ENCODE assay signal across 14 cellular contexts in the genomic region with DNA sequence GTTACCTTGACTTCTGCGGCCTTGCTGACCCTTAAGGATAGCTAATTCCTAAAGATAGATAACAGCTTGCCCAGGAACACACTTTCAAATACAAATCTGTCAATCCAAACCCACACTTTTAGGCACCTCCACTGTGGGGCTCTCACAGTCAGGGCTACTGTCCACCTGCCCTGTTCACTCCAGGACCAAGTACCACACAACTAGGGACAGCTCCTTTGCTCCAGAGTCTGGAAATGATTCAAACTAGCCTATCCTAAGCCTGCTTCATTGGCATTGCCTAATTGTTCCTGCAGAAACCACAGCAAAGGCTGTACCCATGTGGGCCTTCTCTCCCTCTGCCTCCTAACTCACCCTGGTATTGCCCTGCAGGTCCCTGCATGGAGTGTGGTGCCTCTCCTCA.
DNase-seq lines count a peak whose midpoint lies in the region; ATAC-seq and TF ChIP-seq lines count a peak whose summit lies in the region.
"Had no signal": no experiment of that assay in that cellular context is flagged by ENCODE, and none has a peak within 500 bp of the region (broad histone marks: within the 10 kb centered on the region; RNA-seq: fewer than 3 reads in every experiment).

No MANE protein-coding gene starts in this region.

- no peaks in the 10 kb centered on the region for H3K27me3 Mint-ChIP-seq in CD14-positive monocyte (ENCODE audit: low read depth in 3 of 3)
- no peaks in the 10 kb centered on the region for H3K27me3 Mint-ChIP-seq in activated CD8-positive, alpha-beta T cell treated with anti-CD3 and anti-CD28 coated beads, Interleukin-2, amount 10 ng/mL, durations not matched to agents 7 days and 5 days (ENCODE audit: low read depth)
- H3K27me3 Mint-ChIP-seq: CD4-positive, alpha-beta memory T cell had no signal

- DNase-seq in left ventricle myocardium superior: no peak
- DNase-seq in cardiac septum (ENCODE audit: low spot score): no peak
- DNase-seq in myocyte (ENCODE audit: low read depth): peak; percentile 22
- no peak for DNase-seq in NCI-H524 (lab: John Stamatoyannopoulos, UW)
- no peak for DNase-seq in CD14-positive monocyte (ENCODE audit: low spot score)
- DNase-seq in activated CD8-positive, alpha-beta T cell treated with anti-CD3 and anti-CD28 coated beads, Interleukin-2, amount 10 ng/mL, durations not matched to agents 7 days and 5 days: no peak
- DNase-seq: BE2C; CD4-positive, alpha-beta memory T cell; DMS153; DMS79; H9; KBM-7 had no signal

- no peaks in the 10 kb centered on the region for H3K36me3 Mint-ChIP-seq in CD14-positive monocyte
- H3K36me3 Mint-ChIP-seq in activated CD8-positive, alpha-beta T cell treated with anti-CD3 and anti-CD28 coated beads, Interleukin-2, amount 10 ng/mL, durations not matched to agents 7 days and 5 days (ENCODE audit: low read depth): no peaks in the 10 kb centered on the region
- H3K36me3 Mint-ChIP-seq: CD4-positive, alpha-beta memory T cell had no signal

- ATAC-seq in left ventricle myocardium superior: peak; percentile 26
- ATAC-seq in activated CD8-positive, alpha-beta T cell treated with anti-CD3 and anti-CD28 coated beads, Interleukin-2, amount 10 ng/mL, durations not matched to agents 7 days and 5 days: no peak
- ATAC-seq: GM12878 had no signal

- H3K9me3 Mint-ChIP-seq in CD14-positive monocyte: peaks cover 6 to 29% (median 13%) of the 10 kb centered on the region in 7 donors
- H3K9me3 Mint-ChIP-seq in activated CD8-positive, alpha-beta T cell treated with anti-CD3 and anti-CD28 coated beads, Interleukin-2, amount 10 ng/mL, durations not matched to agents 7 days and 5 days (ENCODE audit: insufficient read depth): peaks cover 15% of the 10 kb centered on the region

- intact Hi-C loops in left ventricle myocardium superior (cut with micrococcal nuclease): no loop called here
- intact Hi-C loops in cardiac septum (cut with DNase I): no loop called here
- intact Hi-C loops in CD14-positive monocyte (cut with micrococcal nuclease): no loop called here

- no peak overlapping the region for H3K27ac Mint-ChIP-seq in CD14-positive monocyte
- no peak overlapping the region for H3K27ac Mint-ChIP-seq in activated CD8-positive, alpha-beta T cell treated with anti-CD3 and anti-CD28 coated beads, Interleukin-2, amount 10 ng/mL, durations not matched to agents 7 days and 5 days
- H3K27ac Mint-ChIP-seq: CD4-positive, alpha-beta memory T cell; H9 had no signal

- TF ChIP-seq EP300 in Ishikawa (IDR thresholded peaks at IDR 0.05; ENCODE audit: borderline replicate concordance): no peak

- H3K4me3 Mint-ChIP-seq in CD14-positive monocyte: no peak overlapping the region
- H3K4me3 Mint-ChIP-seq in activated CD8-positive, alpha-beta T cell treated with anti-CD3 and anti-CD28 coated beads, Interleukin-2, amount 10 ng/mL, durations not matched to agents 7 days and 5 days: no peak overlapping the region
- H3K4me3 Mint-ChIP-seq: CD4-positive, alpha-beta memory T cell; H9 had no signal

- no peaks in the 10 kb centered on the region for H3K4me1 Mint-ChIP-seq in CD14-positive monocyte
- no peaks in the 10 kb centered on the region for H3K4me1 Mint-ChIP-seq in activated CD8-positive, alpha-beta T cell treated with anti-CD3 and anti-CD28 coated beads, Interleukin-2, amount 10 ng/mL, durations not matched to agents 7 days and 5 days (ENCODE audit: low read depth)
- H3K4me1 Mint-ChIP-seq: CD4-positive, alpha-beta memory T cell; H9 had no signal

- TF ChIP-seq CTCF in CD14-positive monocyte (IDR thresholded peaks at IDR 0.05): no peak

- no peak for TF ChIP-seq RAD21 in Ishikawa (IDR thresholded peaks at IDR 0.05; ENCODE audit: low read depth)

- POLR2A ChIA-PET in activated CD8-positive, alpha-beta T cell treated with anti-CD3 and anti-CD28 coated beads, Interleukin-2, amount 10 ng/mL, durations not matched to agents 7 days and 5 days (lab: Charles Lee): no interaction called here

- CTCF ChIA-PET in activated CD8-positive, alpha-beta T cell treated with anti-CD3 and anti-CD28 coated beads, Interleukin-2, amount 10 ng/mL, durations not matched to agents 7 days and 5 days (lab: Charles Lee): no interaction called here

TF ChIP-seq in Ishikawa, 13 proteins besides CTCF, POLR2A, EP300 and RAD21:
- TF ChIP-seq, protein P1, sequence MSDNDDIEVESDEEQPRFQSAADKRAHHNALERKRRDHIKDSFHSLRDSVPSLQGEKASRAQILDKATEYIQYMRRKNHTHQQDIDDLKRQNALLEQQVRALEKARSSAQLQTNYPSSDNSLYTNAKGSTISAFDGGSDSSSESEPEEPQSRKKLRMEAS (IDR thresholded peaks at IDR 0.05): no peak
- TF ChIP-seq EGR1 (IDR thresholded peaks at IDR 0.05) (no peak), TAF1 (IDR thresholded peaks at IDR 0.05; ENCODE audit: low read depth) (no peak), CEBPB (IDR thresholded peaks at IDR 0.05) (no peak)
- TF ChIP-seq, protein P2, sequence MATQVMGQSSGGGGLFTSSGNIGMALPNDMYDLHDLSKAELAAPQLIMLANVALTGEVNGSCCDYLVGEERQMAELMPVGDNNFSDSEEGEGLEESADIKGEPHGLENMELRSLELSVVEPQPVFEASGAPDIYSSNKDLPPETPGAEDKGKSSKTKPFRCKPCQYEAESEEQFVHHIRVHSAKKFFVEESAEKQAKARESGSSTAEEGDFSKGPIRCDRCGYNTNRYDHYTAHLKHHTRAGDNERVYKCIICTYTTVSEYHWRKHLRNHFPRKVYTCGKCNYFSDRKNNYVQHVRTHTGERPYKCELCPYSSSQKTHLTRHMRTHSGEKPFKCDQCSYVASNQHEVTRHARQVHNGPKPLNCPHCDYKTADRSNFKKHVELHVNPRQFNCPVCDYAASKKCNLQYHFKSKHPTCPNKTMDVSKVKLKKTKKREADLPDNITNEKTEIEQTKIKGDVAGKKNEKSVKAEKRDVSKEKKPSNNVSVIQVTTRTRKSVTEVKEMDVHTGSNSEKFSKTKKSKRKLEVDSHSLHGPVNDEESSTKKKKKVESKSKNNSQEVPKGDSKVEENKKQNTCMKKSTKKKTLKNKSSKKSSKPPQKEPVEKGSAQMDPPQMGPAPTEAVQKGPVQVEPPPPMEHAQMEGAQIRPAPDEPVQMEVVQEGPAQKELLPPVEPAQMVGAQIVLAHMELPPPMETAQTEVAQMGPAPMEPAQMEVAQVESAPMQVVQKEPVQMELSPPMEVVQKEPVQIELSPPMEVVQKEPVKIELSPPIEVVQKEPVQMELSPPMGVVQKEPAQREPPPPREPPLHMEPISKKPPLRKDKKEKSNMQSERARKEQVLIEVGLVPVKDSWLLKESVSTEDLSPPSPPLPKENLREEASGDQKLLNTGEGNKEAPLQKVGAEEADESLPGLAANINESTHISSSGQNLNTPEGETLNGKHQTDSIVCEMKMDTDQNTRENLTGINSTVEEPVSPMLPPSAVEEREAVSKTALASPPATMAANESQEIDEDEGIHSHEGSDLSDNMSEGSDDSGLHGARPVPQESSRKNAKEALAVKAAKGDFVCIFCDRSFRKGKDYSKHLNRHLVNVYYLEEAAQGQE (IDR thresholded peaks at IDR 0.05; ENCODE audit: low read depth): peak; percentile 63
